In the genomic region with DNA sequence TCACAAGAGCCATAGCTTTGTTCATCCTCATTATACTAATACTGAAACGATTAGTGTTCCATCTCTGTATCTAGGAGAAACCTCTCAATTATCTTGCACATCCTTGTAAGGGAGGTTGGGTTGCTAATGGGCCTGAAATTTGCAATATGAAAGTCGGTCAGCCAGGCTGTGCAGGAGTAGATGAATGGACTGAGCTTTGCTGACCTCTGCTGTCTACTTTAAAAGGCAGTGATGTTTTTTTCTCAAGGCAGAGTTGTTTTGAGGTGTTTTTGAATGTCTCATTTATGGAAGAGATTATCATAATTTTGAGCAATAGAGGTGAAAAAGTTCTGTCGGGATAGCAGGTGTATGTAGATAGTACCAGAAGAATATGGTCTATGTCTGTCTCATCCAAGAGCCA, we compare ENCODE assay signal across 14 cellular contexts. TPM values are rescaled to one million over a fixed set of nuclear protein-coding genes. Genes with fewer than 3 reads are reported as not detected.
DNase-seq lines count a peak whose midpoint lies in the region; ATAC-seq, FAIRE-seq and TF ChIP-seq lines count a peak whose summit lies in the region.
"Had no signal": no experiment of that assay in that cellular context is flagged by ENCODE, and none has a peak within 500 bp of the region (broad histone marks: within the 10 kb centered on the region; RNA-seq: fewer than 3 reads in every experiment).

No MANE protein-coding gene starts in this region.

- CTCF ChIA-PET in CD4-positive, alpha-beta T cell (lab: Charles Lee) = no interaction called here

- H3K27ac Mint-ChIP-seq in CD4-positive, alpha-beta T cell = no peak overlapping the region
- H3K27ac Mint-ChIP-seq: activated CD8-positive, alpha-beta T cell treated with anti-CD3 and anti-CD28 coated beads for 36 hours had no signal

- H3F3A ChIP-seq in neural cell (ENCODE audit: insufficient read depth, low read length, poor library complexity, severe bottlenecking) = no peaks in the 10 kb centered on the region

- no peak overlapping the region for H3K4me3 ChIP-seq in neural cell (ENCODE audit: low read length)
- H3K4me3 ChIP-seq: BLaER1 treated with 17β-estradiol and CSF1 and Interleukin-3, amounts not matched to agents 10 nM and 100 nM had no signal

- no peak overlapping the region for H3K4me3 Mint-ChIP-seq in CD4-positive, alpha-beta T cell
- H3K4me3 Mint-ChIP-seq: activated CD8-positive, alpha-beta T cell treated with anti-CD3 and anti-CD28 coated beads for 36 hours had no signal

- H3K4me1 Mint-ChIP-seq in CD4-positive, alpha-beta T cell (ENCODE audit: low read depth) = no peaks in the 10 kb centered on the region

- no peaks in the 10 kb centered on the region for H4K20me1 ChIP-seq in neural cell (ENCODE audit: insufficient read depth)

- TF ChIP-seq RAD21 in neural cell (conservative IDR thresholded peaks at IDR 0.05) = peak; percentile 64

- intact Hi-C loops in CD4-positive, alpha-beta T cell (cut with DNase I, micrococcal nuclease) = no loop called here

- DNase-seq in D721Med (ENCODE audit: insufficient read length, low spot score) = no peak
- peak; percentile 0 for DNase-seq in cerebellar cortex (ENCODE audit: low spot score)
- no peak for DNase-seq in CD4-positive, alpha-beta T cell
- DNase-seq in T-helper 1 cell = no peak
- DNase-seq: activated CD8-positive, alpha-beta T cell treated with anti-CD3 and anti-CD28 coated beads for 36 hours; KG1 had no signal

- H3K9me3 ChIP-seq in neural cell (ENCODE audit: low read length) = no peaks in the 10 kb centered on the region
- no peaks in the 10 kb centered on the region for H3K9me3 ChIP-seq in CD4-positive, alpha-beta T cell (ENCODE audit: control insufficient read depth, low read length)
- H3K9me3 ChIP-seq: BLaER1 treated with 17β-estradiol and CSF1 and Interleukin-3, amounts not matched to agents 10 nM and 100 nM had no signal

- H2AFZ ChIP-seq in neural cell (ENCODE audit: low read depth, low read length) = no peak overlapping the region

- no peaks in the 10 kb centered on the region for H3K9me3 Mint-ChIP-seq in CD4-positive, alpha-beta T cell
- H3K9me3 Mint-ChIP-seq: activated CD8-positive, alpha-beta T cell treated with anti-CD3 and anti-CD28 coated beads for 36 hours had no signal

- no peak overlapping the region for H3K9ac ChIP-seq in neural cell (ENCODE audit: low read length)
- H3K9ac ChIP-seq: BLaER1 treated with 17β-estradiol and CSF1 and Interleukin-3, amounts not matched to agents 10 nM and 100 nM had no signal

- H3K36me3 Mint-ChIP-seq in CD4-positive, alpha-beta T cell (ENCODE audit: low read depth) = no peaks in the 10 kb centered on the region

- peaks cover 4% of the 10 kb centered on the region for H3K27me3 Mint-ChIP-seq in CD4-positive, alpha-beta T cell
- H3K27me3 Mint-ChIP-seq: activated CD8-positive, alpha-beta T cell treated with anti-CD3 and anti-CD28 coated beads for 36 hours had no signal

- H3K4me2 ChIP-seq in neural cell (ENCODE audit: low read length) = no peak overlapping the region
- H3K4me2 ChIP-seq: BLaER1 treated with 17β-estradiol and CSF1 and Interleukin-3, amounts not matched to agents 10 nM and 100 nM had no signal

- POLR2A ChIA-PET in CD4-positive, alpha-beta T cell (lab: Charles Lee) = no interaction called here

- H3K27me3 ChIP-seq in neural cell (ENCODE audit: insufficient read depth, low read depth, low read length) = no peaks in the 10 kb centered on the region
- no peaks in the 10 kb centered on the region for H3K27me3 ChIP-seq in CD4-positive, alpha-beta T cell (ENCODE audit: control insufficient read depth, insufficient read depth, low read length)

- peak; percentile 43 for TF ChIP-seq CTCF in D721Med (IDR thresholded peaks at IDR 0.05; ENCODE audit: insufficient read depth, missing control alignments)
- peak; percentile 30; the same call in 1 of the 2 replicates for TF ChIP-seq CTCF in LNCAP (IDR thresholded peaks at IDR 0.05)
- peak; percentile 57 for TF ChIP-seq CTCF in neural cell (IDR thresholded peaks at IDR 0.05; ENCODE audit: poor library complexity, severe bottlenecking)
- TF ChIP-seq CTCF in CD4-positive, alpha-beta T cell (IDR thresholded peaks at IDR 0.05) = no peak

- no peak for TF ChIP-seq EP300 in neural cell (conservative IDR thresholded peaks at IDR 0.05; ENCODE audit: poor library complexity, severe bottlenecking)

- no peak for ATAC-seq in HG02642 (IDR thresholded peaks at IDR 0.05; ENCODE audit: poor library complexity, unreplicated experiment)
- ATAC-seq in HG03565 (IDR thresholded peaks at IDR 0.05; ENCODE audit: unreplicated experiment) = no peak
- no peak for ATAC-seq in CD4-positive, alpha-beta T cell (ENCODE audit: poor library complexity)
- ATAC-seq: activated CD8-positive, alpha-beta T cell treated with anti-CD3 and anti-CD28 coated beads for 36 hours had no signal

- no peak overlapping the region for H3K27ac ChIP-seq in neural cell (ENCODE audit: low read length)
- H3K27ac ChIP-seq in CD4-positive, alpha-beta T cell (ENCODE audit: low read depth, low read length) = no peak overlapping the region
- H3K27ac ChIP-seq: BLaER1 treated with 17β-estradiol and CSF1 and Interleukin-3, amounts not matched to agents 10 nM and 100 nM had no signal

- H3K36me3 ChIP-seq in neural cell (ENCODE audit: insufficient read depth, low read length) = no peaks in the 10 kb centered on the region
- H3K36me3 ChIP-seq: BLaER1 treated with 17β-estradiol and CSF1 and Interleukin-3, amounts not matched to agents 10 nM and 100 nM had no signal

- no peaks in the 10 kb centered on the region for H3K79me2 ChIP-seq in neural cell (replicated peaks; ENCODE audit: insufficient read depth, low read length)

- no peak for FAIRE-seq in D721Med (lab: Jason Lieb, UNC)
- FAIRE-seq: H54, islet of Langerhans, RCC 7860 had no signal

- no peaks in the 10 kb centered on the region for H3K9me2 ChIP-seq in neural cell (ENCODE audit: insufficient read depth, low read length)

TF ChIP-seq in neural cell, 6 proteins besides CTCF, POLR2A, EP300 and RAD21:
- peak; percentile 66 for TF ChIP-seq SMC3 (conservative IDR thresholded peaks at IDR 0.05; ENCODE audit: poor library complexity)
- TF ChIP-seq, protein P1, sequence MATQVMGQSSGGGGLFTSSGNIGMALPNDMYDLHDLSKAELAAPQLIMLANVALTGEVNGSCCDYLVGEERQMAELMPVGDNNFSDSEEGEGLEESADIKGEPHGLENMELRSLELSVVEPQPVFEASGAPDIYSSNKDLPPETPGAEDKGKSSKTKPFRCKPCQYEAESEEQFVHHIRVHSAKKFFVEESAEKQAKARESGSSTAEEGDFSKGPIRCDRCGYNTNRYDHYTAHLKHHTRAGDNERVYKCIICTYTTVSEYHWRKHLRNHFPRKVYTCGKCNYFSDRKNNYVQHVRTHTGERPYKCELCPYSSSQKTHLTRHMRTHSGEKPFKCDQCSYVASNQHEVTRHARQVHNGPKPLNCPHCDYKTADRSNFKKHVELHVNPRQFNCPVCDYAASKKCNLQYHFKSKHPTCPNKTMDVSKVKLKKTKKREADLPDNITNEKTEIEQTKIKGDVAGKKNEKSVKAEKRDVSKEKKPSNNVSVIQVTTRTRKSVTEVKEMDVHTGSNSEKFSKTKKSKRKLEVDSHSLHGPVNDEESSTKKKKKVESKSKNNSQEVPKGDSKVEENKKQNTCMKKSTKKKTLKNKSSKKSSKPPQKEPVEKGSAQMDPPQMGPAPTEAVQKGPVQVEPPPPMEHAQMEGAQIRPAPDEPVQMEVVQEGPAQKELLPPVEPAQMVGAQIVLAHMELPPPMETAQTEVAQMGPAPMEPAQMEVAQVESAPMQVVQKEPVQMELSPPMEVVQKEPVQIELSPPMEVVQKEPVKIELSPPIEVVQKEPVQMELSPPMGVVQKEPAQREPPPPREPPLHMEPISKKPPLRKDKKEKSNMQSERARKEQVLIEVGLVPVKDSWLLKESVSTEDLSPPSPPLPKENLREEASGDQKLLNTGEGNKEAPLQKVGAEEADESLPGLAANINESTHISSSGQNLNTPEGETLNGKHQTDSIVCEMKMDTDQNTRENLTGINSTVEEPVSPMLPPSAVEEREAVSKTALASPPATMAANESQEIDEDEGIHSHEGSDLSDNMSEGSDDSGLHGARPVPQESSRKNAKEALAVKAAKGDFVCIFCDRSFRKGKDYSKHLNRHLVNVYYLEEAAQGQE (IDR thresholded peaks at IDR 0.05; ENCODE audit: borderline replicate concordance) = no peak

RNA-seq across cellular contexts. Expression of a gene that starts 47.9 kb away (rescaled TPM):
- 5.9 and 13.8 TPM in 2 replicates for polyA plus RNA-seq in neural cell
- 85.7 and 105 TPM in 2 replicates for polyA minus RNA-seq in neural cell
- 10 to 100 TPM in 1 of 2 experiments, 1 to 10 TPM in 1; 9.4 to 10.8 TPM for total RNA-seq in CD4-positive, alpha-beta T cell
